Comparison of ENCODE assay signal across 9 cellular contexts in genomic region chr2:44941551-44942234, GRCh38. TPM values are rescaled to one million over a fixed set of nuclear protein-coding genes. Genes with fewer than 3 reads are reported as not detected.
A peak's percentile ranks its signal among the peaks of the same experiment; 100 is the strongest.
DNase-seq lines count a peak whose midpoint lies in the region; ATAC-seq and TF ChIP-seq lines count a peak whose summit lies in the region.
"Had no signal": no experiment of that assay in that cellular context is flagged by ENCODE, and none has a peak within 500 bp of the region (broad histone marks: within the 10 kb centered on the region; RNA-seq: fewer than 3 reads in every experiment).

SIX3 (plus strand) TSS chr2:44941702; CDS start chr2:44942105, 403 bp downstream.

- ATAC-seq in GM18520 (IDR thresholded peaks at IDR 0.05; ENCODE audit: unreplicated experiment) (peak; percentile 62), HG03460 (IDR thresholded peaks at IDR 0.05; ENCODE audit: unreplicated experiment) (peak; percentile 48), GM18517 (IDR thresholded peaks at IDR 0.05; ENCODE audit: unreplicated experiment) (no peak)

- 0 out of 2 replicates have a peak within 1 kb of the TSS, but pooled peaks have one; percentile 5 for H3K4me3 ChIP-seq in WI38 (ENCODE audit: low read depth, low read length)
- H3K4me3 ChIP-seq in esophagus muscularis mucosa: peak within 1 kb of the TSS; percentile 37 to 54 (median 42)
- H3K4me3 ChIP-seq in prostate gland: peak within 1 kb of the TSS; percentile 10 to 12

- TF ChIP-seq POLR2A in esophagus muscularis mucosa (IDR thresholded peaks at IDR 0.05; ENCODE audit: low read depth) (no peak), prostate gland (IDR thresholded peaks at IDR 0.05) (no peak)

- WGBS in esophagus muscularis mucosa: 1% methylated on average over 39 of the region's 39 CpGs
- WGBS in prostate gland: 2% methylated on average over 39 of the region's 39 CpGs

- H3K4me1 ChIP-seq in esophagus muscularis mucosa: peaks cover 38 to 80% (median 68%) of the 10 kb centered on the region in 4 donors
- peaks cover 3% of the 10 kb centered on the region for H3K4me1 ChIP-seq in prostate gland (replicated peaks)

- no peaks in the 10 kb centered on the region for H3K9me3 ChIP-seq in esophagus muscularis mucosa
- no peaks in the 10 kb centered on the region for H3K9me3 ChIP-seq in prostate gland

- H3K27me3 ChIP-seq in esophagus muscularis mucosa: peaks cover 11 to 100% (median 79%) of the 10 kb centered on the region in 4 donors
- H3K27me3 ChIP-seq in prostate gland (replicated peaks; ENCODE audit: insufficient read depth): peaks cover 67% of the 10 kb centered on the region

- TF ChIP-seq CTCF in WI38 (IDR thresholded peaks at IDR 0.05; ENCODE audit: low read depth, low read length) (no peak), esophagus muscularis mucosa (IDR thresholded peaks at IDR 0.05) (no peak), prostate gland (IDR thresholded peaks at IDR 0.05) (no peak)

- peak; percentile 64 for DNase-seq in Ammon's horn (ENCODE audit: low spot score)
- no peak for DNase-seq in esophagus muscularis mucosa (ENCODE audit: extremely low spot score)
- no peak for DNase-seq in prostate gland (ENCODE audit: low spot score)
- no peak for DNase-seq in glomerular visceral epithelial cell (ENCODE audit: extremely low spot score)

- TF ChIP-seq EP300 in esophagus muscularis mucosa (IDR thresholded peaks at IDR 0.05): no peak

- H3K27ac ChIP-seq in esophagus muscularis mucosa (replicated peaks in 1 of 4) (no peak within 1 kb of the TSS), prostate gland (no peak within 1 kb of the TSS)

- H3K36me3 ChIP-seq in esophagus muscularis mucosa (no peaks in the 10 kb centered on the region), prostate gland (no peaks in the 10 kb centered on the region)

- intact Hi-C loops in esophagus muscularis mucosa (cut with DNase I): no loop called here
- intact Hi-C loops in prostate gland (cut with DNase I): loop anchor here (5.0 kb wide), 1 partner anchor 884 kb away; no protein-coding TSS in a partner anchor

RNA-seq across cellular contexts. Expression of gene SIX3, which starts in this region (rescaled TPM):
- total RNA-seq in esophagus muscularis mucosa (under 1 TPM; 0.11 to 0.42 (median 0.18) TPM), prostate gland (not detected)
- total RNA-seq: myocyte had no signal
